Comparison of ENCODE assay signal across 1 cellular context in genomic region chr7:101678138-101678479, GRCh38.
TF ChIP-seq lines count a peak whose summit lies in the region.

No MANE protein-coding gene starts in this region.

TF ChIP-seq in HCT116, 20 proteins besides CTCF, POLR2A, EP300 and RAD21 (continued from another document):
- TF ChIP-seq, protein P1, sequence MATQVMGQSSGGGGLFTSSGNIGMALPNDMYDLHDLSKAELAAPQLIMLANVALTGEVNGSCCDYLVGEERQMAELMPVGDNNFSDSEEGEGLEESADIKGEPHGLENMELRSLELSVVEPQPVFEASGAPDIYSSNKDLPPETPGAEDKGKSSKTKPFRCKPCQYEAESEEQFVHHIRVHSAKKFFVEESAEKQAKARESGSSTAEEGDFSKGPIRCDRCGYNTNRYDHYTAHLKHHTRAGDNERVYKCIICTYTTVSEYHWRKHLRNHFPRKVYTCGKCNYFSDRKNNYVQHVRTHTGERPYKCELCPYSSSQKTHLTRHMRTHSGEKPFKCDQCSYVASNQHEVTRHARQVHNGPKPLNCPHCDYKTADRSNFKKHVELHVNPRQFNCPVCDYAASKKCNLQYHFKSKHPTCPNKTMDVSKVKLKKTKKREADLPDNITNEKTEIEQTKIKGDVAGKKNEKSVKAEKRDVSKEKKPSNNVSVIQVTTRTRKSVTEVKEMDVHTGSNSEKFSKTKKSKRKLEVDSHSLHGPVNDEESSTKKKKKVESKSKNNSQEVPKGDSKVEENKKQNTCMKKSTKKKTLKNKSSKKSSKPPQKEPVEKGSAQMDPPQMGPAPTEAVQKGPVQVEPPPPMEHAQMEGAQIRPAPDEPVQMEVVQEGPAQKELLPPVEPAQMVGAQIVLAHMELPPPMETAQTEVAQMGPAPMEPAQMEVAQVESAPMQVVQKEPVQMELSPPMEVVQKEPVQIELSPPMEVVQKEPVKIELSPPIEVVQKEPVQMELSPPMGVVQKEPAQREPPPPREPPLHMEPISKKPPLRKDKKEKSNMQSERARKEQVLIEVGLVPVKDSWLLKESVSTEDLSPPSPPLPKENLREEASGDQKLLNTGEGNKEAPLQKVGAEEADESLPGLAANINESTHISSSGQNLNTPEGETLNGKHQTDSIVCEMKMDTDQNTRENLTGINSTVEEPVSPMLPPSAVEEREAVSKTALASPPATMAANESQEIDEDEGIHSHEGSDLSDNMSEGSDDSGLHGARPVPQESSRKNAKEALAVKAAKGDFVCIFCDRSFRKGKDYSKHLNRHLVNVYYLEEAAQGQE (IDR thresholded peaks at IDR 0.05; ENCODE audit: low read depth) = no peak
- TF ChIP-seq ELF1 (IDR thresholded peaks at IDR 0.05; ENCODE audit: borderline replicate concordance, low read depth) (no peak), ZBTB33 (IDR thresholded peaks at IDR 0.05; ENCODE audit: extremely low read depth, insufficient replicate concordance, low read length) (no peak), ZNF274 (IDR thresholded peaks at IDR 0.05; ENCODE audit: low read depth, low read length) (no peak), ZFX (IDR thresholded peaks at IDR 0.05) (no peak), JUND (IDR thresholded peaks at IDR 0.05) (no peak), SRF (IDR thresholded peaks at IDR 0.05; ENCODE audit: low read depth) (no peak)
